1 cellular context compared by ENCODE assay signal in genomic region chrX:136627381-136627780, GRCh38.
TF ChIP-seq lines count a peak whose summit lies in the region.

No MANE protein-coding gene starts in this region.

TF ChIP-seq in endothelial cell of umbilical vein, 7 proteins besides CTCF, POLR2A, EP300 and RAD21 (continued from another document):
- TF ChIP-seq GATA2 (IDR thresholded peaks at IDR 0.05; ENCODE audit: insufficient read depth, insufficient read length, low read depth, low read length) (no peak), POLR2AphosphoS5 (IDR thresholded peaks at IDR 0.05; ENCODE audit: insufficient read depth, low read depth, low read length) (no peak), FOS (IDR thresholded peaks at IDR 0.05; ENCODE audit: borderline replicate concordance, insufficient read depth, low read length) (no peak), EZH2 (IDR thresholded peaks at IDR 0.05; ENCODE audit: borderline replicate concordance, low read depth, low read length, severe bottlenecking) (no peak), MYC (IDR thresholded peaks at IDR 0.05; ENCODE audit: low read depth, low read length) (no peak)
